Comparison of ENCODE assay signal across 8 cellular contexts in the genomic region with DNA sequence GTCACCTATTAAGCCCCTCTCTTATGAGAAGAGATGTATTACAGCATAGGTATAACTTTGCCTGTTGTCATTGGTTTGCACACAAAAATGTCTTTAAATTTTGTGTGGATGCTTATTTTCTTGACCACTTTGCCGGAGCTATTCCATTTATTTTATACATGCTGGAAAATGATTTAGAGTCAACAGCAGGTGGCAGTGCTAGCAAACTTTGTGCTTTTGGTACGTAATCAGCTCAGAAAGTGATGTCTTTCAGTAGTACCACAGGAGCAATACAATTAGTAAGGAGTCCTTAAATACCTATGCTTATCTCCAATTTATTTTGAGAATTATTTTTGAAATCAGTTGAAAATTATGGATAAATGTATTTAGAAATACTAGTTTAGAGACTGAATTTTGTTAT. TPM values are rescaled to one million over a fixed set of nuclear protein-coding genes. Genes with fewer than 3 reads are reported as not detected.
DNase-seq lines count a peak whose midpoint lies in the region; ATAC-seq and TF ChIP-seq lines count a peak whose summit lies in the region.

No MANE protein-coding gene starts in this region.

- TF ChIP-seq CTCF in heart right ventricle (IDR thresholded peaks at IDR 0.05) = peak; percentile 6 to 60 (median 51)
- TF ChIP-seq CTCF in PC-9 (conservative IDR thresholded peaks at IDR 0.05) = peak; percentile 72
- TF ChIP-seq CTCF in vagina (IDR thresholded peaks at IDR 0.05) = no peak

- ATAC-seq in heart right ventricle (no peak), right cardiac atrium (no peak)

- peaks cover 0 to 7% (median 0%) of the 10 kb centered on the region in 7 donors for H3K27me3 ChIP-seq in heart right ventricle
- no peaks in the 10 kb centered on the region for H3K27me3 ChIP-seq in right cardiac atrium (ENCODE audit: control insufficient read depth, insufficient read depth)
- no peaks in the 10 kb centered on the region for H3K27me3 ChIP-seq in Karpas-422 (ENCODE audit: low read length)
- H3K27me3 ChIP-seq in PC-9 (ENCODE audit: insufficient read depth, low read depth) = no peaks in the 10 kb centered on the region
- no peaks in the 10 kb centered on the region for H3K27me3 ChIP-seq in vagina

- H3K9me2 ChIP-seq in Karpas-422 (replicated peaks; ENCODE audit: insufficient read depth, low read length) (no peaks in the 10 kb centered on the region), PC-9 (ENCODE audit: insufficient read depth) (no peaks in the 10 kb centered on the region; the same call in 1 of the 2 replicates)

- no peak overlapping the region for H3K4me3 ChIP-seq in heart right ventricle
- no peak overlapping the region for H3K4me3 ChIP-seq in right cardiac atrium (ENCODE audit: low read length)
- H3K4me3 ChIP-seq in Karpas-422 (ENCODE audit: low read length) = no peak overlapping the region
- no peak overlapping the region for H3K4me3 ChIP-seq in PC-9
- no peak overlapping the region for H3K4me3 ChIP-seq in vagina

- no peaks in the 10 kb centered on the region for H4K20me1 ChIP-seq in Karpas-422 (ENCODE audit: insufficient read depth, low read depth, low read length)
- no peaks in the 10 kb centered on the region for H4K20me1 ChIP-seq in PC-9 (ENCODE audit: insufficient read depth)

- BruUV-seq in PC-9 (replicated peaks; lab: Mats Ljungman, UMichigan) = no TSS peak

- 15 to 20% methylated on average over 2 of the region's 2 CpGs for WGBS in heart right ventricle, 2 donors
- WGBS in right cardiac atrium = 12% methylated on average over 2 of the region's 2 CpGs

- H3K4me2 ChIP-seq in Karpas-422 (ENCODE audit: low read depth, low read length, poor library complexity, severe bottlenecking) (no peak overlapping the region), PC-9 (no peak overlapping the region)

- H3K9me3 ChIP-seq in heart right ventricle (no peaks in the 10 kb centered on the region), right cardiac atrium (ENCODE audit: control insufficient read depth, low read length) (no peaks in the 10 kb centered on the region), Karpas-422 (ENCODE audit: low read length) (no peaks in the 10 kb centered on the region), PC-9 (ENCODE audit: insufficient read depth, low read depth) (no peaks in the 10 kb centered on the region), vagina (no peaks in the 10 kb centered on the region)

- H3K9ac ChIP-seq in Karpas-422 (ENCODE audit: low read length) = no peak overlapping the region

- intact Hi-C loops in heart right ventricle (cut with DNase I) = loop anchor here in 3 of 10 donors (5.0 kb wide), 1 partner anchor 595 kb away; no protein-coding TSS in a partner anchor
- intact Hi-C loops in right cardiac atrium (cut with DNase I) = loop anchor here in 2 of 4 donors (5.0 to 10.0 kb wide), 2 partner anchors 592 to 600 kb away; no protein-coding TSS in a partner anchor
- intact Hi-C loops in PC-9 (cut with micrococcal nuclease; ENCODE audit: unreplicated experiment) = no loop called here
- intact Hi-C loops in vagina (cut with DNase I) = no loop called here
- intact Hi-C loops in cardiac septum (cut with DNase I) = loop anchor here (2.0 kb wide), 1 partner anchor 596 kb away; no protein-coding TSS in a partner anchor

- H3K36me3 ChIP-seq in heart right ventricle (no peaks in the 10 kb centered on the region), Karpas-422 (ENCODE audit: insufficient read depth, low read length) (no peaks in the 10 kb centered on the region), PC-9 (ENCODE audit: low read depth) (no peaks in the 10 kb centered on the region), vagina (no peaks in the 10 kb centered on the region)

- CTCF ChIA-PET in PC-9 (lab: Charles Lee) = interaction anchor here (1.2 kb wide), 1 partner anchor 226 kb away, joined by 3 read pairs; no protein-coding TSS in a partner anchor

- H2AFZ ChIP-seq in Karpas-422 (ENCODE audit: low read length) = no peak overlapping the region
- no peak overlapping the region for H2AFZ ChIP-seq in PC-9

- POLR2A ChIA-PET in PC-9 (lab: Charles Lee; ENCODE audit: unreplicated experiment) = no interaction called here

- peak in 1 of 2 donors; percentile 5 for DNase-seq in heart right ventricle
- no peak for DNase-seq in right cardiac atrium
- peak; percentile 66 for DNase-seq in Karpas-422
- DNase-seq in PC-9 = peak in 1 of 2 experiments; percentile 10
- peak; percentile 10 for DNase-seq in fibroblast of gingiva (ENCODE audit: low read depth)
- DNase-seq in renal cortical epithelial cell (ENCODE audit: low read depth) = peak; percentile 61
- DNase-seq in vagina (ENCODE audit: extremely low spot score in 2 of 2) = no peak
- DNase-seq in cardiac septum (ENCODE audit: low spot score) = no peak

- H3K27ac ChIP-seq in heart right ventricle (no peak overlapping the region), right cardiac atrium (ENCODE audit: low read length) (no peak overlapping the region), Karpas-422 (ENCODE audit: low read length) (no peak overlapping the region), PC-9 (no peak overlapping the region), vagina (no peak overlapping the region)

- no peaks in the 10 kb centered on the region for H3K4me1 ChIP-seq in heart right ventricle
- no peaks in the 10 kb centered on the region for H3K4me1 ChIP-seq in right cardiac atrium (ENCODE audit: control insufficient read depth, insufficient read depth, low read length)
- H3K4me1 ChIP-seq in Karpas-422 (ENCODE audit: low read length) = no peaks in the 10 kb centered on the region
- H3K4me1 ChIP-seq in PC-9 (replicated peaks; ENCODE audit: insufficient read depth) = no peaks in the 10 kb centered on the region
- no peaks in the 10 kb centered on the region for H3K4me1 ChIP-seq in vagina

- TF ChIP-seq POLR2A in vagina (IDR thresholded peaks at IDR 0.05) = no peak

- H3K79me2 ChIP-seq in Karpas-422 (ENCODE audit: low read length) (no peaks in the 10 kb centered on the region), PC-9 (ENCODE audit: low read depth) (no peaks in the 10 kb centered on the region)

- no peaks in the 10 kb centered on the region for H3F3A ChIP-seq in PC-9 (ENCODE audit: insufficient read depth, low read depth)

RNA-seq across cellular contexts. Expression of gene NUDT12, which starts 19.8 kb away (rescaled TPM):
- total RNA-seq in heart right ventricle = 10 to 100 TPM in 9 of 10 donors, 1 to 10 TPM in 1; 9.8 to 17.0 (median 12.4) TPM
- polyA plus RNA-seq in heart right ventricle = 10 to 100 TPM in 1 of 2 donors, 1 to 10 TPM in 1; 4.4 to 14.3 TPM
- 10 to 100 TPM; 11.2 to 15.1 (median 13.4) TPM for total RNA-seq in right cardiac atrium
- polyA plus RNA-seq in right cardiac atrium = 9.1 TPM
- total RNA-seq in Karpas-422 (2014; rRNA removed; shearing (Covaris generic); ENCODE audit: low replicate concordance) = not detected in 2 replicates
- total RNA-seq in PC-9 (2021) = 12.9 and 13.3 TPM in 2 replicates
- total RNA-seq in renal cortical epithelial cell = 15.3 and 16.8 TPM in 2 replicates
- 5.9 TPM for total RNA-seq in vagina
- 11.4 TPM for total RNA-seq in cardiac septum

Comparison
In these comparisons a context has a peak if more than half of its experiments do, and no peak if none do; other contexts are left out.
1. DNase-seq: peak in Karpas-422 (single experiment), fibroblast of gingiva (single experiment) and renal cortical epithelial cell (single experiment); none in right cardiac atrium (0 of 3), vagina (0 of 2) and cardiac septum (single experiment).
2. CTCF ChIP-seq: peak in heart right ventricle (9 of 9) and PC-9 (single experiment); none in vagina (0 of 3).